ENCODE assay signal across 1 cellular context in genomic region chr1:1370771-1371300, GRCh38.
TF ChIP-seq lines count a peak whose summit lies in the region.

No MANE protein-coding gene starts in this region.

TF ChIP-seq in HepG2, 621 proteins besides CTCF, POLR2A, EP300 and RAD21:
- TF ChIP-seq MBNL3 (CRISPR knock-in tag; conservative IDR thresholded peaks at IDR 0.05) (no peak), ZFP90 (CRISPR knock-in tag; IDR thresholded peaks at IDR 0.05; ENCODE audit: borderline replicate concordance) (no peak), RBFOX2 (IDR thresholded peaks at IDR 0.05; ENCODE audit: low read depth, low read length) (0 out of 2 replicates have a peak, but pooled peaks have one; percentile 2), ZNF556 (CRISPR knock-in tag; IDR thresholded peaks at IDR 0.05; ENCODE audit: borderline replicate concordance) (no peak), ZNF737 (CRISPR knock-in tag; IDR thresholded peaks at IDR 0.05; ENCODE audit: borderline replicate concordance) (no peak), SIX1 (CRISPR knock-in tag; IDR thresholded peaks at IDR 0.05; ENCODE audit: borderline replicate concordance) (no peak), HCFC1 (IDR thresholded peaks at IDR 0.05; ENCODE audit: low read depth, low read length) (no peak), SMC3 (IDR thresholded peaks at IDR 0.05; ENCODE audit: low read length) (no peak), ETS1 (CRISPR knock-in tag; IDR thresholded peaks at IDR 0.05) (no peak), ZIK1 (CRISPR knock-in tag; IDR thresholded peaks at IDR 0.05; ENCODE audit: borderline replicate concordance, low read depth) (no peak), HNF1A (IDR thresholded peaks at IDR 0.05; ENCODE audit: low read depth) (no peak), HNF1A (CRISPR knock-in tag; IDR thresholded peaks at IDR 0.05; ENCODE audit: borderline replicate concordance) (no peak), HNRNPLL (IDR thresholded peaks at IDR 0.05; ENCODE audit: low read depth, low read length, poor library complexity, severe bottlenecking) (peak; percentile 4), ZBTB7B (CRISPR knock-in tag; IDR thresholded peaks at IDR 0.05) (no peak), XBP1 (CRISPR knock-in tag; IDR thresholded peaks at IDR 0.05) (no peak), NKX3-1 (CRISPR knock-in tag; IDR thresholded peaks at IDR 0.05) (no peak), REL (CRISPR knock-in tag; conservative IDR thresholded peaks at IDR 0.05) (no peak), JARID2 (CRISPR knock-in tag; IDR thresholded peaks at IDR 0.05; ENCODE audit: insufficient replicate concordance) (no peak), NCOA2 (CRISPR knock-in tag; IDR thresholded peaks at IDR 0.05) (no peak), ZBTB7A (CRISPR knock-in tag; IDR thresholded peaks at IDR 0.05) (no peak), JUNB (CRISPR knock-in tag; IDR thresholded peaks at IDR 0.05; ENCODE audit: borderline replicate concordance) (no peak), NFRKB (IDR thresholded peaks at IDR 0.05) (no peak), AGO1 (IDR thresholded peaks at IDR 0.05; ENCODE audit: low read depth, low read length, poor library complexity, severe bottlenecking) (peak; percentile 60), TEAD2 (CRISPR knock-in tag; IDR thresholded peaks at IDR 0.05) (no peak), ARNTL (CRISPR knock-in tag; IDR thresholded peaks at IDR 0.05) (no peak), ZNF10 (CRISPR knock-in tag; IDR thresholded peaks at IDR 0.05; ENCODE audit: borderline replicate concordance, low read depth) (no peak), HNF4G (IDR thresholded peaks at IDR 0.05; ENCODE audit: borderline replicate concordance, low read depth, low read length) (no peak), HNF4G (CRISPR knock-in tag; IDR thresholded peaks at IDR 0.05; ENCODE audit: borderline replicate concordance, low read depth) (no peak), AGO2 (optimal IDR thresholded peaks at IDR 0.05; ENCODE audit: low read depth, low read length) (peak; percentile 83), HNRNPL (IDR thresholded peaks at IDR 0.05; ENCODE audit: low read depth, low read length) (0 out of 2 replicates have a peak, but pooled peaks have one; percentile 22), IRF2 (CRISPR knock-in tag; IDR thresholded peaks at IDR 0.05) (no peak), SRSF4 (IDR thresholded peaks at IDR 0.05; ENCODE audit: low read depth, low read length, poor library complexity, severe bottlenecking) (no peak), NCOA1 (CRISPR knock-in tag; IDR thresholded peaks at IDR 0.05) (no peak), PHF21A (CRISPR knock-in tag; IDR thresholded peaks at IDR 0.05) (no peak), RCOR2 (CRISPR knock-in tag; IDR thresholded peaks at IDR 0.05) (no peak), IKZF4 (CRISPR knock-in tag; IDR thresholded peaks at IDR 0.05; ENCODE audit: borderline replicate concordance, low read depth, not compliant biosample characterization) (no peak), ZNF83 (CRISPR knock-in tag; IDR thresholded peaks at IDR 0.05; ENCODE audit: borderline replicate concordance) (no peak), SMARCE1 (IDR thresholded peaks at IDR 0.05; ENCODE audit: borderline replicate concordance) (no peak)
- TF ChIP-seq, protein P1, sequence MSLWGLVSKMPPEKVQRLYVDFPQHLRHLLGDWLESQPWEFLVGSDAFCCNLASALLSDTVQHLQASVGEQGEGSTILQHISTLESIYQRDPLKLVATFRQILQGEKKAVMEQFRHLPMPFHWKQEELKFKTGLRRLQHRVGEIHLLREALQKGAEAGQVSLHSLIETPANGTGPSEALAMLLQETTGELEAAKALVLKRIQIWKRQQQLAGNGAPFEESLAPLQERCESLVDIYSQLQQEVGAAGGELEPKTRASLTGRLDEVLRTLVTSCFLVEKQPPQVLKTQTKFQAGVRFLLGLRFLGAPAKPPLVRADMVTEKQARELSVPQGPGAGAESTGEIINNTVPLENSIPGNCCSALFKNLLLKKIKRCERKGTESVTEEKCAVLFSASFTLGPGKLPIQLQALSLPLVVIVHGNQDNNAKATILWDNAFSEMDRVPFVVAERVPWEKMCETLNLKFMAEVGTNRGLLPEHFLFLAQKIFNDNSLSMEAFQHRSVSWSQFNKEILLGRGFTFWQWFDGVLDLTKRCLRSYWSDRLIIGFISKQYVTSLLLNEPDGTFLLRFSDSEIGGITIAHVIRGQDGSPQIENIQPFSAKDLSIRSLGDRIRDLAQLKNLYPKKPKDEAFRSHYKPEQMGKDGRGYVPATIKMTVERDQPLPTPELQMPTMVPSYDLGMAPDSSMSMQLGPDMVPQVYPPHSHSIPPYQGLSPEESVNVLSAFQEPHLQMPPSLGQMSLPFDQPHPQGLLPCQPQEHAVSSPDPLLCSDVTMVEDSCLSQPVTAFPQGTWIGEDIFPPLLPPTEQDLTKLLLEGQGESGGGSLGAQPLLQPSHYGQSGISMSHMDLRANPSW (CRISPR knock-in tag; IDR thresholded peaks at IDR 0.05; ENCODE audit: borderline replicate concordance), result no peak
- TF ChIP-seq, protein P2, sequence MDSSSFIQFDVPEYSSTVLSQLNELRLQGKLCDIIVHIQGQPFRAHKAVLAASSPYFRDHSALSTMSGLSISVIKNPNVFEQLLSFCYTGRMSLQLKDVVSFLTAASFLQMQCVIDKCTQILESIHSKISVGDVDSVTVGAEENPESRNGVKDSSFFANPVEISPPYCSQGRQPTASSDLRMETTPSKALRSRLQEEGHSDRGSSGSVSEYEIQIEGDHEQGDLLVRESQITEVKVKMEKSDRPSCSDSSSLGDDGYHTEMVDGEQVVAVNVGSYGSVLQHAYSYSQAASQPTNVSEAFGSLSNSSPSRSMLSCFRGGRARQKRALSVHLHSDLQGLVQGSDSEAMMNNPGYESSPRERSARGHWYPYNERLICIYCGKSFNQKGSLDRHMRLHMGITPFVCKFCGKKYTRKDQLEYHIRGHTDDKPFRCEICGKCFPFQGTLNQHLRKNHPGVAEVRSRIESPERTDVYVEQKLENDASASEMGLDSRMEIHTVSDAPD (CRISPR knock-in tag; IDR thresholded peaks at IDR 0.05), result no peak
